8 cellular contexts compared by ENCODE assay signal in the genomic region with DNA sequence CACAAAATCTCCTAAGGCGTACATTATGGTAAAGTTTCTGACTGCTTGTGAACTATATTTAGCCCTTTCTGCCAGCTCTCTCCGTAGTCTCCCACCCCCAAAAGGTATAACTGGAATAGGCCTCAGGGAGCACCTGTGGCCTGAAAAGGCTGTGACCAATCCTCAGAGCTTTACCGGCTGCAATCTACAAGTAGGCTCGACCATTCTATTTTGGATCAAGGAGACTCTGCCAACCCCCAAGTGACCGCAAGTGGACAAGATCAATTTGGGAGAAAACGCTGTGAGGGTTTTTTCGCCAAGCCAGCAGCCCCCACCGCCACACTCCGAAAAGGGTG. TPM values are rescaled to one million over a fixed set of nuclear protein-coding genes. Genes with fewer than 3 reads are reported as not detected.
DNase-seq lines count a peak whose midpoint lies in the region; ATAC-seq and TF ChIP-seq lines count a peak whose summit lies in the region.

No MANE protein-coding gene starts in this region.

- no peaks in the 10 kb centered on the region for H3K27me3 Mint-ChIP-seq in T-helper 1 cell treated with Interleukin-12 subunit alpha and Interleukin-12 subunit beta and Interleukin-4 antibody, amounts not matched to agents 30 μg/mL and 1 μg/mL, for 36 hours (ENCODE audit: low read depth)
- H3K27me3 Mint-ChIP-seq in activated T-helper 17 cell treated with anti-CD3 and anti-CD28 coated beads, Interleukin-2, amount 50 U/mL, for 72 hours, result no peaks in the 10 kb centered on the region

- H3K36me3 ChIP-seq in iPS-18a (ENCODE audit: control insufficient read depth, low read depth, low read length), result no peaks in the 10 kb centered on the region
- H3K36me3 ChIP-seq in stomach, result no peaks in the 10 kb centered on the region

- ATAC-seq in activated T-helper 17 cell treated with anti-CD3 and anti-CD28 coated beads, Interleukin-2, amount 50 U/mL, for 72 hours (replicated peaks), result no peak
- no peak for ATAC-seq in HG03442 (IDR thresholded peaks at IDR 0.05; ENCODE audit: unreplicated experiment)

- peaks cover 4% of the 10 kb centered on the region for H3K27me3 ChIP-seq in iPS-18a (ENCODE audit: control insufficient read depth, insufficient read depth, low read length)
- no peaks in the 10 kb centered on the region for H3K27me3 ChIP-seq in stomach

- H3K9me3 Mint-ChIP-seq in T-helper 1 cell treated with Interleukin-12 subunit alpha and Interleukin-12 subunit beta and Interleukin-4 antibody, amounts not matched to agents 30 μg/mL and 1 μg/mL, for 36 hours, result no peaks in the 10 kb centered on the region
- H3K9me3 Mint-ChIP-seq in activated T-helper 17 cell treated with anti-CD3 and anti-CD28 coated beads, Interleukin-2, amount 50 U/mL, for 72 hours, result no peaks in the 10 kb centered on the region

- H3K4me3 ChIP-seq in iPS-18a (ENCODE audit: low read length) (peak overlapping the region; percentile 74), stomach (peak overlapping the region; percentile 92 to 96 (median 93))

- TF ChIP-seq CTCF in stomach (IDR thresholded peaks at IDR 0.05), result no peak

- 0 to 2% (median 2%) methylated on average over 9 of the region's 9 CpGs for WGBS in stomach, 5 donors

- intact Hi-C loops in stomach (cut with DNase I; ENCODE audit: low total_unique reads), result no loop called here

- H3K36me3 Mint-ChIP-seq in T-helper 1 cell treated with Interleukin-12 subunit alpha and Interleukin-12 subunit beta and Interleukin-4 antibody, amounts not matched to agents 30 μg/mL and 1 μg/mL, for 36 hours (ENCODE audit: low read depth), result peaks cover 17% of the 10 kb centered on the region
- H3K36me3 Mint-ChIP-seq in activated T-helper 17 cell treated with anti-CD3 and anti-CD28 coated beads, Interleukin-2, amount 50 U/mL, for 72 hours (ENCODE audit: low read depth), result peaks cover 39% of the 10 kb centered on the region

- no peak for DNase-seq in T-helper 1 cell
- DNase-seq in stomach, result no peak
- DNase-seq in GM19240 (ENCODE audit: insufficient read length, low spot score), result no peak
- DNase-seq in cortex of kidney (lab: John Stamatoyannopoulos, UW), result no peak

- peaks cover 74% of the 10 kb centered on the region for H3K4me1 Mint-ChIP-seq in T-helper 1 cell treated with Interleukin-12 subunit alpha and Interleukin-12 subunit beta and Interleukin-4 antibody, amounts not matched to agents 30 μg/mL and 1 μg/mL, for 36 hours (ENCODE audit: low read depth)
- H3K4me1 Mint-ChIP-seq in activated T-helper 17 cell treated with anti-CD3 and anti-CD28 coated beads, Interleukin-2, amount 50 U/mL, for 72 hours, result peaks cover 29% of the 10 kb centered on the region

- peak overlapping the region; percentile 90 for H3K27ac Mint-ChIP-seq in T-helper 1 cell treated with Interleukin-12 subunit alpha and Interleukin-12 subunit beta and Interleukin-4 antibody, amounts not matched to agents 30 μg/mL and 1 μg/mL, for 36 hours
- H3K27ac Mint-ChIP-seq in activated T-helper 17 cell treated with anti-CD3 and anti-CD28 coated beads, Interleukin-2, amount 50 U/mL, for 72 hours, result peak overlapping the region; percentile 87

- H3K9me3 ChIP-seq in iPS-18a (ENCODE audit: control insufficient read depth, low read depth, low read length), result no peaks in the 10 kb centered on the region
- H3K9me3 ChIP-seq in stomach, result no peaks in the 10 kb centered on the region

- H3K9ac ChIP-seq in iPS-18a (ENCODE audit: low read length), result peak overlapping the region; percentile 70

- H3K27ac ChIP-seq in iPS-18a (ENCODE audit: low read length), result no peak overlapping the region
- H3K27ac ChIP-seq in stomach, result peak overlapping the region; percentile 91 to 99 (median 96)

- H3K4me1 ChIP-seq in iPS-18a (ENCODE audit: control insufficient read depth, low read depth, low read length), result peaks cover 12% of the 10 kb centered on the region
- H3K4me1 ChIP-seq in stomach, result peaks cover 47 to 77% (median 62%) of the 10 kb centered on the region in 4 donors

- no peak for TF ChIP-seq EP300 in stomach (IDR thresholded peaks at IDR 0.05)

- peak overlapping the region; percentile 95 for H3K4me3 Mint-ChIP-seq in T-helper 1 cell treated with Interleukin-12 subunit alpha and Interleukin-12 subunit beta and Interleukin-4 antibody, amounts not matched to agents 30 μg/mL and 1 μg/mL, for 36 hours
- H3K4me3 Mint-ChIP-seq in activated T-helper 17 cell treated with anti-CD3 and anti-CD28 coated beads, Interleukin-2, amount 50 U/mL, for 72 hours, result peak overlapping the region; percentile 97

- no peak for TF ChIP-seq POLR2A in stomach (IDR thresholded peaks at IDR 0.05)

RNA-seq across cellular contexts. Expression of a gene that starts 1.2 kb away (rescaled TPM):
- total RNA-seq in activated T-helper 17 cell treated with anti-CD3 and anti-CD28 coated beads, Interleukin-2, amount 50 U/mL, for 72 hours, result 10 to 100 TPM; 31.4 to 36.7 TPM
- total RNA-seq in stomach, result 10 to 100 TPM; 14.6 to 46.4 (median 31.0) TPM
- 10 to 100 TPM in 1 of 3 donors, 1 to 10 TPM in 2; 8.2 to 10.7 (median 8.3) TPM for polyA plus RNA-seq in stomach

RNA-seq across cellular contexts. Expression of a gene that starts 32.0 kb away (rescaled TPM):
- 1 to 10 TPM; 3.5 to 6.4 TPM for total RNA-seq in activated T-helper 17 cell treated with anti-CD3 and anti-CD28 coated beads, Interleukin-2, amount 50 U/mL, for 72 hours
- total RNA-seq in stomach, result 10 to 100 TPM in 4 of 5 donors, 1 to 10 TPM in 1; 5.3 to 60.0 (median 17.1) TPM
- 10 to 100 TPM in 2 of 3 donors, 1 to 10 TPM in 1; 8.2 to 19.7 (median 10.1) TPM for polyA plus RNA-seq in stomach
